1 cellular context compared by ENCODE assay signal in genomic region chr7:116367171-116367813, GRCh38.
TF ChIP-seq lines count a peak whose summit lies in the region.

No MANE protein-coding gene starts in this region.

TF ChIP-seq in HCT116, 20 proteins besides CTCF, POLR2A, EP300 and RAD21 (continued from another document):
- TF ChIP-seq ZBTB33 (IDR thresholded peaks at IDR 0.05; ENCODE audit: extremely low read depth, insufficient replicate concordance, low read length): no peak
- TF ChIP-seq SRF (IDR thresholded peaks at IDR 0.05; ENCODE audit: low read depth): no peak; the same call in 1 of the 2 replicates
- no peak for TF ChIP-seq EGR1 (IDR thresholded peaks at IDR 0.05; ENCODE audit: low read depth)
- peak; percentile 21; the same call in 1 of the 2 replicates for TF ChIP-seq CBX3 (IDR thresholded peaks at IDR 0.05; ENCODE audit: low read depth)
- no peak; the same call in 1 of the 2 replicates for TF ChIP-seq ELF1 (IDR thresholded peaks at IDR 0.05; ENCODE audit: borderline replicate concordance, low read depth)
